1 cellular context compared by ENCODE assay signal in genomic region chr1:40305871-40306270, GRCh38.
TF ChIP-seq lines count a peak whose summit lies in the region.

No MANE protein-coding gene starts in this region.

TF ChIP-seq in H1, 55 proteins besides CTCF, POLR2A, EP300 and RAD21:
- TF ChIP-seq ZNF274 (IDR thresholded peaks at IDR 0.05; ENCODE audit: borderline replicate concordance, extremely low read depth, low read length) (no peak), NRF1 (IDR thresholded peaks at IDR 0.05; ENCODE audit: low read depth, low read length) (no peak), RBBP5 (IDR thresholded peaks at IDR 0.05; ENCODE audit: borderline replicate concordance, low read depth, low read length) (no peak), POLR2AphosphoS5 (IDR thresholded peaks at IDR 0.05; ENCODE audit: low read depth, low read length) (no peak), CTBP2 (IDR thresholded peaks at IDR 0.05; ENCODE audit: borderline replicate concordance, insufficient read depth, insufficient read length, low read length) (no peak), CHD2 (IDR thresholded peaks at IDR 0.05; ENCODE audit: low read length) (no peak), CBX5 (IDR thresholded peaks at IDR 0.05; ENCODE audit: low read depth, low read length) (no peak)
